8 cellular contexts compared by ENCODE assay signal in genomic region chr4:81405900-81406401, GRCh38.
DNase-seq lines count a peak whose midpoint lies in the region; ATAC-seq and TF ChIP-seq lines count a peak whose summit lies in the region.

No MANE protein-coding gene starts in this region.

- intact Hi-C loops in sciatic nerve (cut with DNase I): loop anchor here (10.0 kb wide), 1 partner anchor 859 kb away; no protein-coding TSS in a partner anchor

- peak; percentile 93 for TF ChIP-seq CTCF in glutamatergic neuron (IDR thresholded peaks at IDR 0.05; ENCODE audit: partially characterized antibody, unreplicated experiment)

- peaks cover 3% of the 10 kb centered on the region for H3K4me1 Mint-ChIP-seq in activated T-cell treated with anti-CD3 and anti-CD28 coated beads, Interleukin-2, amount 50 U/mL, for 4 hours (ENCODE audit: low read depth)
- peaks cover 3% of the 10 kb centered on the region for H3K4me1 Mint-ChIP-seq in activated naive CD4-positive, alpha-beta T cell treated with anti-CD3 and anti-CD28 coated beads, Interleukin-2, amount 10 ng/mL, durations not matched to agents 7 days and 5 days
- peaks cover 3% of the 10 kb centered on the region for H3K4me1 Mint-ChIP-seq in glutamatergic neuron (ENCODE audit: low read depth, unreplicated experiment)

- H3K27me3 Mint-ChIP-seq in activated T-cell treated with anti-CD3 and anti-CD28 coated beads, Interleukin-2, amount 50 U/mL, for 4 hours (ENCODE audit: low read depth): peaks cover 4% of the 10 kb centered on the region
- H3K27me3 Mint-ChIP-seq in activated naive CD4-positive, alpha-beta T cell treated with anti-CD3 and anti-CD28 coated beads, Interleukin-2, amount 10 ng/mL, durations not matched to agents 7 days and 5 days: peaks cover 3% of the 10 kb centered on the region
- H3K27me3 Mint-ChIP-seq in glutamatergic neuron (ENCODE audit: unreplicated experiment): peaks cover 4% of the 10 kb centered on the region

- peak; percentile 75 to 81 for ATAC-seq in activated T-cell treated with anti-CD3 and anti-CD28 coated beads, Interleukin-2, amount 50 U/mL, for 4 hours
- ATAC-seq in GM21576 (IDR thresholded peaks at IDR 0.05; ENCODE audit: unreplicated experiment): peak; percentile 76
- peak; percentile 92 for ATAC-seq in sciatic nerve

- no peaks in the 10 kb centered on the region for H3K9me3 Mint-ChIP-seq in activated T-cell treated with anti-CD3 and anti-CD28 coated beads, Interleukin-2, amount 50 U/mL, for 4 hours
- H3K9me3 Mint-ChIP-seq in activated naive CD4-positive, alpha-beta T cell treated with anti-CD3 and anti-CD28 coated beads, Interleukin-2, amount 10 ng/mL, durations not matched to agents 7 days and 5 days: no peaks in the 10 kb centered on the region
- peaks cover 2% of the 10 kb centered on the region for H3K9me3 Mint-ChIP-seq in glutamatergic neuron (ENCODE audit: unreplicated experiment)

- DNase-seq in activated T-cell treated with anti-CD3 and anti-CD28 coated beads, Interleukin-2, amount 50 U/mL, for 4 hours: peak; percentile 25
- DNase-seq in activated T-cell treated with anti-CD3 and anti-CD28 coated beads, Interleukin-2, amount 50 U/mL, for 1 hour: no peak
- peak; percentile 92 for DNase-seq in HT-29 (ENCODE audit: low spot score)
- peak; percentile 65 for DNase-seq in NCI-H748 (lab: John Stamatoyannopoulos, UW; ENCODE audit: unreplicated experiment)
- peak; percentile 37 for DNase-seq in activated naive CD4-positive, alpha-beta T cell treated with anti-CD3 and anti-CD28 coated beads, Interleukin-2, amount 10 ng/mL, durations not matched to agents 7 days and 5 days
- DNase-seq in glutamatergic neuron: no peak
- DNase-seq in sciatic nerve (ENCODE audit: low spot score): no peak

- CTCF ChIA-PET in activated naive CD4-positive, alpha-beta T cell treated with anti-CD3 and anti-CD28 coated beads, Interleukin-2, amount 10 ng/mL, durations not matched to agents 7 days and 5 days (lab: Charles Lee): interaction anchor here (0.7 to 1.6 kb wide), 7 partner anchors 16 to 795 kb away, joined by 3 to 9 read pairs (median 4); no protein-coding TSS in a partner anchor

- no peak overlapping the region for H3K4me3 Mint-ChIP-seq in activated T-cell treated with anti-CD3 and anti-CD28 coated beads, Interleukin-2, amount 50 U/mL, for 4 hours
- H3K4me3 Mint-ChIP-seq in activated naive CD4-positive, alpha-beta T cell treated with anti-CD3 and anti-CD28 coated beads, Interleukin-2, amount 10 ng/mL, durations not matched to agents 7 days and 5 days: no peak overlapping the region
- H3K4me3 Mint-ChIP-seq in glutamatergic neuron (ENCODE audit: unreplicated experiment): no peak overlapping the region

- no peak overlapping the region for H3K27ac Mint-ChIP-seq in activated naive CD4-positive, alpha-beta T cell treated with anti-CD3 and anti-CD28 coated beads, Interleukin-2, amount 10 ng/mL, durations not matched to agents 7 days and 5 days
- peak overlapping the region; percentile 35 for H3K27ac Mint-ChIP-seq in glutamatergic neuron (ENCODE audit: unreplicated experiment)

- H3K36me3 Mint-ChIP-seq in activated T-cell treated with anti-CD3 and anti-CD28 coated beads, Interleukin-2, amount 50 U/mL, for 4 hours (ENCODE audit: insufficient read depth): no peaks in the 10 kb centered on the region
- H3K36me3 Mint-ChIP-seq in activated naive CD4-positive, alpha-beta T cell treated with anti-CD3 and anti-CD28 coated beads, Interleukin-2, amount 10 ng/mL, durations not matched to agents 7 days and 5 days: no peaks in the 10 kb centered on the region
- H3K36me3 Mint-ChIP-seq in glutamatergic neuron (ENCODE audit: unreplicated experiment): no peaks in the 10 kb centered on the region

Comparison
In these comparisons a context has a peak if more than half of its experiments do, and no peak if none do; other contexts are left out.
1. DNase-seq: peak in activated T-cell treated with anti-CD3 and anti-CD28 coated beads, Interleukin-2, amount 50 U/mL, for 4 hours (single experiment), HT-29 (single experiment), NCI-H748 (single experiment) and activated naive CD4-positive, alpha-beta T cell treated with anti-CD3 and anti-CD28 coated beads, Interleukin-2, amount 10 ng/mL, durations not matched to agents 7 days and 5 days (single experiment); none in activated T-cell treated with anti-CD3 and anti-CD28 coated beads, Interleukin-2, amount 50 U/mL, for 1 hour (single experiment), glutamatergic neuron (single experiment) and sciatic nerve (single experiment).
2. Peak in every context shown above with its lines, with median percentiles within 50 percentile points of each other: ATAC-seq.